10 cellular contexts compared by ENCODE assay signal in genomic region chr1:153538315-153538821, GRCh38. TPM values are rescaled to one million over a fixed set of nuclear protein-coding genes. Genes with fewer than 3 reads are reported as not detected.
DNase-seq lines count a peak whose midpoint lies in the region; ATAC-seq and TF ChIP-seq lines count a peak whose summit lies in the region.
"Had no signal": no experiment of that assay in that cellular context is flagged by ENCODE, and none has a peak within 500 bp of the region (broad histone marks: within the 10 kb centered on the region; RNA-seq: fewer than 3 reads in every experiment).

No MANE protein-coding gene starts in this region.

- H3K4me3 ChIP-seq in H7 (ENCODE audit: insufficient read depth, low read depth, low read length) (no peak overlapping the region), neutrophil (ENCODE audit: low read depth in 1 of 2, low read length in 1 of 2) (no peak overlapping the region)

- peaks cover 25% of the 10 kb centered on the region for H3K36me3 Mint-ChIP-seq in central memory CD8-positive, alpha-beta T cell (ENCODE audit: insufficient read depth)
- H3K36me3 Mint-ChIP-seq: brain had no signal

- no peaks in the 10 kb centered on the region for H3K9me3 ChIP-seq in neutrophil

- no peak for TF ChIP-seq CTCF in neutrophil (IDR thresholded peaks at IDR 0.05)

- no peaks in the 10 kb centered on the region for H3K27me3 Mint-ChIP-seq in central memory CD8-positive, alpha-beta T cell

- peaks cover 80 to 95% of the 10 kb centered on the region in 2 experiments for H3K4me1 ChIP-seq in neutrophil (ENCODE audit: control insufficient read depth in 1 of 2, insufficient read depth in 1 of 2, low read depth in 1 of 2, low read length in 1 of 2)

- DNase-seq in H7, result peak; percentile 90
- peak; percentile 55 for DNase-seq in NCI-H510A (lab: John Stamatoyannopoulos, UW)
- DNase-seq in central memory CD8-positive, alpha-beta T cell (ENCODE audit: low spot score in 2 of 2), result no peak
- no peak for DNase-seq in nucleus accumbens (lab: John Stamatoyannopoulos, UW)
- DNase-seq: midbrain, SW 1271 had no signal

- H3K4me1 Mint-ChIP-seq in central memory CD8-positive, alpha-beta T cell, result peaks cover 73% of the 10 kb centered on the region

- no peaks in the 10 kb centered on the region for H3K36me3 ChIP-seq in H7 (replicated peaks; ENCODE audit: control insufficient read depth, insufficient read depth, low read length)
- H3K36me3 ChIP-seq in neutrophil, result peaks cover 24% of the 10 kb centered on the region

- H3K27ac Mint-ChIP-seq in central memory CD8-positive, alpha-beta T cell (ENCODE audit: low read depth), result no peak overlapping the region

- H3K27ac ChIP-seq in neutrophil, result peak overlapping the region; percentile 92

- H3K9me3 Mint-ChIP-seq in central memory CD8-positive, alpha-beta T cell, result no peaks in the 10 kb centered on the region

- peaks cover 3% of the 10 kb centered on the region; the same call in 1 of the 2 replicates for H3K27me3 ChIP-seq in H7 (ENCODE audit: control insufficient read depth, insufficient read depth, low read length)
- no peaks in the 10 kb centered on the region for H3K27me3 ChIP-seq in neutrophil

- peak overlapping the region; percentile 91 for H3K4me3 Mint-ChIP-seq in central memory CD8-positive, alpha-beta T cell

- ATAC-seq in central memory CD8-positive, alpha-beta T cell (replicated peaks; ENCODE audit: extremely low read depth, poor library complexity, severe bottlenecking), result no peak
- ATAC-seq in HG03097 (IDR thresholded peaks at IDR 0.05; ENCODE audit: low FRiP score, unreplicated experiment) (no peak), GM18867 (IDR thresholded peaks at IDR 0.05; ENCODE audit: unreplicated experiment) (no peak)

RNA-seq across cellular contexts. Expression of gene S100A5, which starts 2.4 kb away (rescaled TPM):
- not detected in 2 replicates for total RNA-seq in H7 (2014; rRNA removed; shearing (Covaris generic))

RNA-seq across cellular contexts. Expression of gene S100A6, which starts 2.6 kb away (rescaled TPM):
- 1.3 and 1.4 TPM in 2 replicates for total RNA-seq in H7 (2014; rRNA removed; shearing (Covaris generic))

RNA-seq across cellular contexts. Expression of gene S100A4, which starts 7.2 kb away (rescaled TPM):
- total RNA-seq in H7 (2014; rRNA removed; shearing (Covaris generic)), result 17.3 and 18.0 TPM in 2 replicates

RNA-seq across cellular contexts. Expression of gene S100A3, which starts 10.7 kb away (rescaled TPM):
- total RNA-seq in H7 (2014; rRNA removed; shearing (Covaris generic)), result 0.30 and 0.31 TPM in 2 replicates

RNA-seq across cellular contexts. Expression of gene S100A2, which starts 27.3 kb away (rescaled TPM):
- 0.94 TPM in 1 of 2 replicates, not detected in the other for total RNA-seq in H7 (2014; rRNA removed; shearing (Covaris generic))

Comparison
In these comparisons a context has a peak if more than half of its experiments do, and no peak if none do; other contexts are left out.
1. DNase-seq: peak in H7 (single experiment) and NCI-H510A (single experiment); none in central memory CD8-positive, alpha-beta T cell (0 of 2) and nucleus accumbens (0 of 56).